ENCODE assay signal across 11 cellular contexts in the genomic region with DNA sequence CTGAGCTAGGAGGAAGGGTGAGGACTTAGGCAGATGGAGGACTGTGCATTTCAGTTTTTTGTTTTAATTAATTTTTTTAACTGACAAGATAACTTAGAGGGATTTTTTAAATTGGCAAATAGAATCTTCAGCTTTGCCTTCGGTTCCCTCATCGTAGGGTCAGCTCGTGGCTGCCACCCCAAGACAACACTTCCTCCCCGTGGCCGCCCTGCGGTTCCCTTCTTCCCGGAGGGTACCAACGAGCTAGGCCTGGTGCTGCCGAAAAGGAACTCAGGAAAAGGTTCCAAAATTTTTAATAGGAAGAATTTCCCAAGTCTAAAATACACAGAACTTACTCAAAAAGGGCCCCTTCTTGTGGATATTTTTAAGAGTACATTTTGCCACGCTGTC.
DNase-seq lines count a peak whose midpoint lies in the region; ATAC-seq and TF ChIP-seq lines count a peak whose summit lies in the region.
"Had no signal": no experiment of that assay in that cellular context is flagged by ENCODE, and none has a peak within 500 bp of the region (broad histone marks: within the 10 kb centered on the region; RNA-seq: fewer than 3 reads in every experiment).

No MANE protein-coding gene starts in this region.

- peaks cover 27% of the 10 kb centered on the region for H3K4me1 ChIP-seq in ACC112 (ENCODE audit: control insufficient read depth, insufficient read depth, low read length, unreplicated experiment)
- H3K4me1 ChIP-seq in lower lobe of right lung, result peaks cover 46% of the 10 kb centered on the region

- H3K4me3 ChIP-seq in ACC112 (ENCODE audit: low read depth, low read length), result no peak overlapping the region
- no peak overlapping the region for H3K4me3 ChIP-seq in lower lobe of right lung

- ATAC-seq in lower lobe of right lung (no peak), GM21619 (IDR thresholded peaks at IDR 0.05; ENCODE audit: unreplicated experiment) (no peak), GM18907 (IDR thresholded peaks at IDR 0.05; ENCODE audit: unreplicated experiment) (no peak)

- peak overlapping the region; percentile 75 for H3K27ac ChIP-seq in ACC112 (ENCODE audit: low read depth, low read length)
- peak overlapping the region; percentile 44 for H3K27ac ChIP-seq in lower lobe of right lung

- 0 out of 2 replicates have a peak, but pooled peaks cover 3% of the 10 kb centered on the region for H3K36me3 ChIP-seq in ACC112 (ENCODE audit: insufficient read depth, low read length)
- peaks cover 10% of the 10 kb centered on the region for H3K36me3 ChIP-seq in lower lobe of right lung

- H3K27me3 ChIP-seq in ACC112 (ENCODE audit: insufficient read depth, low read length), result no peaks in the 10 kb centered on the region
- no peaks in the 10 kb centered on the region for H3K27me3 ChIP-seq in lower lobe of right lung (ENCODE audit: low read depth)

- peak; percentile 32 for DNase-seq in GF-D8 (lab: John Stamatoyannopoulos, UW)
- peak; percentile 44 for DNase-seq in UCSD-AML1 (lab: John Stamatoyannopoulos, UW; ENCODE audit: unreplicated experiment)
- DNase-seq in lower lobe of right lung, result peak; percentile 70
- DNase-seq in NCI-H774 (lab: John Stamatoyannopoulos, UW), result no peak
- no peak for DNase-seq in effector CD8-positive, alpha-beta T cell (lab: John Stamatoyannopoulos, UW)
- DNase-seq: COR-L47, naive B cell, NCI-H446 treated with DMSO at 0.1 percent for 48 hours had no signal

- no peak overlapping the region for H2AFZ ChIP-seq in ACC112 (ENCODE audit: low read length, unreplicated experiment)

- no peaks in the 10 kb centered on the region for H3K9me3 ChIP-seq in lower lobe of right lung

- intact Hi-C loops in lower lobe of right lung (cut with DNase I), result no loop called here

- TF ChIP-seq CTCF in lower lobe of right lung (IDR thresholded peaks at IDR 0.05), result no peak

- H3K79me2 ChIP-seq in ACC112 (ENCODE audit: control insufficient read depth, insufficient read depth, low read length, unreplicated experiment), result peaks cover 4% of the 10 kb centered on the region

Comparison
In these comparisons a context has a peak if more than half of its experiments do, and no peak if none do; other contexts are left out.
1. DNase-seq: peak in GF-D8 (single experiment), UCSD-AML1 (single experiment) and lower lobe of right lung (single experiment); none in NCI-H774 (single experiment) and effector CD8-positive, alpha-beta T cell (single experiment).